12 cellular contexts compared by ENCODE assay signal in the genomic region with DNA sequence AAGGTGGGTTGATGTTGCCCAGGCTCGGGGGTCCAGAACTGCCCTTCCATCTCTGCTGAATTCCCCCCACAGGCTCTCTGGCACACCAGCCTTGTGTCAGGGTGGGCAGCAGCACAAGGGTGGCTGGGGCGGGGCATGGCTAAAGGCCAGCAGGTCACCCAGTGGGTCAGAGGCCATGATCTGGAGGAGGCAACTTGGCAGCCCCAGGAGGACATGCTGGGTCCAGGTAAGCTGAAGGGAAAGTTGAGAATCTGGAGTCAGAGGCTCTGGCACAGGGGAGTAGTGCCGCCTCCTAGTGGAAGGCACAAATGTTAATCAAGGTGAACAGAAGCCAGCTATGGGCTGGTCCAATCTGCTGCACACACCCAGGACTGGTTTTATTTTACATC. TPM values are rescaled to one million over a fixed set of nuclear protein-coding genes. Genes with fewer than 3 reads are reported as not detected.
A peak's percentile ranks its signal among the peaks of the same experiment; 100 is the strongest.
DNase-seq lines count a peak whose midpoint lies in the region; ATAC-seq, FAIRE-seq and TF ChIP-seq lines count a peak whose summit lies in the region.
"Had no signal": no experiment of that assay in that cellular context is flagged by ENCODE, and none has a peak within 500 bp of the region (broad histone marks: within the 10 kb centered on the region; RNA-seq: fewer than 3 reads in every experiment).

No MANE protein-coding gene starts in this region.

- TF ChIP-seq EP300 in Ishikawa (IDR thresholded peaks at IDR 0.05; ENCODE audit: borderline replicate concordance): no peak

- no peak overlapping the region for H3K27ac ChIP-seq in osteoblast (ENCODE audit: low read depth, low read length)
- H3K27ac ChIP-seq: heart right ventricle, ovary had no signal

- ATAC-seq in HG02973 (IDR thresholded peaks at IDR 0.05; ENCODE audit: unreplicated experiment): no peak
- ATAC-seq in HG03196 (IDR thresholded peaks at IDR 0.05; ENCODE audit: unreplicated experiment): no peak
- ATAC-seq: heart right ventricle had no signal

- H3K36me3 ChIP-seq in bronchial epithelial cell (ENCODE audit: control insufficient read depth, insufficient read depth, low read length): no peaks in the 10 kb centered on the region
- H3K36me3 ChIP-seq in osteoblast (ENCODE audit: insufficient read depth, low read length): no peaks in the 10 kb centered on the region
- H3K36me3 ChIP-seq: ovary had no signal

- no peak overlapping the region for H2AFZ ChIP-seq in osteoblast (ENCODE audit: low read length)

- DNase-seq in DMS 273 (lab: John Stamatoyannopoulos, UW; ENCODE audit: unreplicated experiment) (peak; percentile 69), DMS 273 treated with DMSO at 0.1 percent for 48 hours (lab: John Stamatoyannopoulos, UW) (no peak), bronchial epithelial cell (ENCODE audit: low read depth) (no peak), osteoblast (ENCODE audit: insufficient read length, low spot score, missing footprints) (no peak), HPDE6-E6E7 (ENCODE audit: extremely low spot score) (no peak)
- DNase-seq: heart right ventricle, NCI-H1436 treated with DMSO at 0.1 percent for 48 hours, ovary had no signal

- H3K27me3 ChIP-seq in bronchial epithelial cell (ENCODE audit: control insufficient read depth, insufficient read depth, low read length) (no peaks in the 10 kb centered on the region), osteoblast (ENCODE audit: insufficient read depth, low read length) (no peaks in the 10 kb centered on the region)
- H3K27me3 ChIP-seq: ovary had no signal

- peaks cover 11% of the 10 kb centered on the region for H3K4me1 ChIP-seq in osteoblast (ENCODE audit: insufficient read depth, low read length)

- H3K4me2 ChIP-seq in osteoblast (ENCODE audit: insufficient read depth, low read length): no peak overlapping the region

- no peaks in the 10 kb centered on the region for H3K9me3 ChIP-seq in osteoblast (ENCODE audit: low read depth, low read length)
- H3K9me3 ChIP-seq: heart right ventricle, ovary had no signal

- no peaks in the 10 kb centered on the region for H4K20me1 ChIP-seq in osteoblast (ENCODE audit: insufficient read depth, low read length)

- TF ChIP-seq CTCF in bronchial epithelial cell (IDR thresholded peaks at IDR 0.05; ENCODE audit: insufficient read depth, low read length, severe bottlenecking) (peak; percentile 66), osteoblast (IDR thresholded peaks at IDR 0.05; ENCODE audit: extremely low read depth, low read depth, low read length) (peak; percentile 28)

- peak; percentile 88 for FAIRE-seq in bronchial epithelial cell (lab: Jason Lieb, UNC)

- H3K4me3 ChIP-seq in bronchial epithelial cell (ENCODE audit: low read depth, low read length) (no peak overlapping the region), osteoblast (ENCODE audit: insufficient read depth, low read length) (no peak overlapping the region)
- H3K4me3 ChIP-seq: heart right ventricle, ovary had no signal

- H3K79me2 ChIP-seq in osteoblast (ENCODE audit: insufficient read depth, low read length): peaks cover 1% of the 10 kb centered on the region

- peak; percentile 35 for TF ChIP-seq RAD21 in Ishikawa (IDR thresholded peaks at IDR 0.05; ENCODE audit: low read depth)

TF ChIP-seq in Ishikawa, 13 proteins besides CTCF, POLR2A, EP300 and RAD21:
- TF ChIP-seq CEBPB (IDR thresholded peaks at IDR 0.05): no peak
- no peak for TF ChIP-seq FOXM1 (IDR thresholded peaks at IDR 0.05; ENCODE audit: borderline replicate concordance, low read depth)
- TF ChIP-seq, protein P1, sequence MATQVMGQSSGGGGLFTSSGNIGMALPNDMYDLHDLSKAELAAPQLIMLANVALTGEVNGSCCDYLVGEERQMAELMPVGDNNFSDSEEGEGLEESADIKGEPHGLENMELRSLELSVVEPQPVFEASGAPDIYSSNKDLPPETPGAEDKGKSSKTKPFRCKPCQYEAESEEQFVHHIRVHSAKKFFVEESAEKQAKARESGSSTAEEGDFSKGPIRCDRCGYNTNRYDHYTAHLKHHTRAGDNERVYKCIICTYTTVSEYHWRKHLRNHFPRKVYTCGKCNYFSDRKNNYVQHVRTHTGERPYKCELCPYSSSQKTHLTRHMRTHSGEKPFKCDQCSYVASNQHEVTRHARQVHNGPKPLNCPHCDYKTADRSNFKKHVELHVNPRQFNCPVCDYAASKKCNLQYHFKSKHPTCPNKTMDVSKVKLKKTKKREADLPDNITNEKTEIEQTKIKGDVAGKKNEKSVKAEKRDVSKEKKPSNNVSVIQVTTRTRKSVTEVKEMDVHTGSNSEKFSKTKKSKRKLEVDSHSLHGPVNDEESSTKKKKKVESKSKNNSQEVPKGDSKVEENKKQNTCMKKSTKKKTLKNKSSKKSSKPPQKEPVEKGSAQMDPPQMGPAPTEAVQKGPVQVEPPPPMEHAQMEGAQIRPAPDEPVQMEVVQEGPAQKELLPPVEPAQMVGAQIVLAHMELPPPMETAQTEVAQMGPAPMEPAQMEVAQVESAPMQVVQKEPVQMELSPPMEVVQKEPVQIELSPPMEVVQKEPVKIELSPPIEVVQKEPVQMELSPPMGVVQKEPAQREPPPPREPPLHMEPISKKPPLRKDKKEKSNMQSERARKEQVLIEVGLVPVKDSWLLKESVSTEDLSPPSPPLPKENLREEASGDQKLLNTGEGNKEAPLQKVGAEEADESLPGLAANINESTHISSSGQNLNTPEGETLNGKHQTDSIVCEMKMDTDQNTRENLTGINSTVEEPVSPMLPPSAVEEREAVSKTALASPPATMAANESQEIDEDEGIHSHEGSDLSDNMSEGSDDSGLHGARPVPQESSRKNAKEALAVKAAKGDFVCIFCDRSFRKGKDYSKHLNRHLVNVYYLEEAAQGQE (IDR thresholded peaks at IDR 0.05; ENCODE audit: low read depth): no peak
- TF ChIP-seq TCF12 (IDR thresholded peaks at IDR 0.05; ENCODE audit: low read depth): no peak
- TF ChIP-seq NFIC (IDR thresholded peaks at IDR 0.05): no peak
- TF ChIP-seq, protein P2, sequence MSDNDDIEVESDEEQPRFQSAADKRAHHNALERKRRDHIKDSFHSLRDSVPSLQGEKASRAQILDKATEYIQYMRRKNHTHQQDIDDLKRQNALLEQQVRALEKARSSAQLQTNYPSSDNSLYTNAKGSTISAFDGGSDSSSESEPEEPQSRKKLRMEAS (IDR thresholded peaks at IDR 0.05): no peak
- TF ChIP-seq TAF1 (IDR thresholded peaks at IDR 0.05; ENCODE audit: low read depth): no peak
- TF ChIP-seq TEAD4 (IDR thresholded peaks at IDR 0.05): no peak
- no peak for TF ChIP-seq CREB1 (IDR thresholded peaks at IDR 0.05; ENCODE audit: low read depth)
- TF ChIP-seq, protein P3, sequence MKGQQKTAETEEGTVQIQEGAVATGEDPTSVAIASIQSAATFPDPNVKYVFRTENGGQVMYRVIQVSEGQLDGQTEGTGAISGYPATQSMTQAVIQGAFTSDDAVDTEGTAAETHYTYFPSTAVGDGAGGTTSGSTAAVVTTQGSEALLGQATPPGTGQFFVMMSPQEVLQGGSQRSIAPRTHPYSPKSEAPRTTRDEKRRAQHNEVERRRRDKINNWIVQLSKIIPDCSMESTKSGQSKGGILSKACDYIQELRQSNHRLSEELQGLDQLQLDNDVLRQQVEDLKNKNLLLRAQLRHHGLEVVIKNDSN (IDR thresholded peaks at IDR 0.05): no peak
- TF ChIP-seq EGR1 (IDR thresholded peaks at IDR 0.05): no peak
- TF ChIP-seq ZBTB7A (IDR thresholded peaks at IDR 0.05; ENCODE audit: low read depth): no peak
- no peak for TF ChIP-seq YY1 (IDR thresholded peaks at IDR 0.05; ENCODE audit: low read depth)

RNA-seq across cellular contexts. Expression of a gene that starts 6.2 kb away (rescaled TPM):
- total RNA-seq in bronchial epithelial cell (0.79 and 1.5 TPM in 2 replicates), osteoblast (2.1 and 2.5 TPM in 2 replicates)

RNA-seq across cellular contexts. Expression of a gene that starts 6.7 kb away (rescaled TPM):
- total RNA-seq in bronchial epithelial cell (not detected in 2 replicates), osteoblast (not detected in 2 replicates)
- total RNA-seq: A172, heart right ventricle, ovary had no signal

RNA-seq across cellular contexts. Expression of a gene that starts 20.4 kb away (rescaled TPM):
- total RNA-seq in bronchial epithelial cell: 22.6 and 22.7 TPM in 2 replicates
- total RNA-seq in osteoblast: 17.0 and 17.4 TPM in 2 replicates

RNA-seq across cellular contexts. Expression of a gene that starts 23.1 kb away (rescaled TPM):
- total RNA-seq in bronchial epithelial cell (0.13 and 0.26 TPM in 2 replicates), osteoblast (0.88 and 2.2 TPM in 2 replicates)

RNA-seq across cellular contexts. Expression of a gene that starts 35.0 kb away (rescaled TPM):
- total RNA-seq in bronchial epithelial cell: not detected in 2 replicates
- not detected in 2 replicates for total RNA-seq in osteoblast
- total RNA-seq: A172, heart right ventricle, ovary had no signal
